1 cellular context compared by ENCODE assay signal in genomic region chrX:118758511-118758910, GRCh38.
A peak's percentile ranks its signal among the peaks of the same experiment; 100 is the strongest.
TF ChIP-seq lines count a peak whose summit lies in the region.

No MANE protein-coding gene starts in this region.

TF ChIP-seq in GM12878, 131 proteins besides CTCF, POLR2A, EP300 and RAD21:
- TF ChIP-seq, protein P1, sequence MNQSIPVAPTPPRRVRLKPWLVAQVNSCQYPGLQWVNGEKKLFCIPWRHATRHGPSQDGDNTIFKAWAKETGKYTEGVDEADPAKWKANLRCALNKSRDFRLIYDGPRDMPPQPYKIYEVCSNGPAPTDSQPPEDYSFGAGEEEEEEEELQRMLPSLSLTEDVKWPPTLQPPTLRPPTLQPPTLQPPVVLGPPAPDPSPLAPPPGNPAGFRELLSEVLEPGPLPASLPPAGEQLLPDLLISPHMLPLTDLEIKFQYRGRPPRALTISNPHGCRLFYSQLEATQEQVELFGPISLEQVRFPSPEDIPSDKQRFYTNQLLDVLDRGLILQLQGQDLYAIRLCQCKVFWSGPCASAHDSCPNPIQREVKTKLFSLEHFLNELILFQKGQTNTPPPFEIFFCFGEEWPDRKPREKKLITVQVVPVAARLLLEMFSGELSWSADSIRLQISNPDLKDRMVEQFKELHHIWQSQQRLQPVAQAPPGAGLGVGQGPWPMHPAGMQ (IDR thresholded peaks at IDR 0.05; ENCODE audit: borderline replicate concordance), result no peak
- peak; percentile 18; the same call in 1 of the 2 replicates for TF ChIP-seq SPI1 (IDR thresholded peaks at IDR 0.05; ENCODE audit: borderline replicate concordance, insufficient read depth, low read depth, low read length)
